Comparison of ENCODE assay signal across 15 cellular contexts in genomic region chr1:207396360-207396759, GRCh38. TPM values are rescaled to one million over a fixed set of nuclear protein-coding genes. Genes with fewer than 3 reads are reported as not detected.
DNase-seq lines count a peak whose midpoint lies in the region; ATAC-seq lines count a peak whose summit lies in the region.
"Had no signal": no experiment of that assay in that cellular context is flagged by ENCODE, and none has a peak within 500 bp of the region (broad histone marks: within the 10 kb centered on the region; RNA-seq: fewer than 3 reads in every experiment).

No MANE protein-coding gene starts in this region.

- intact Hi-C loops in naive thymus-derived CD4-positive, alpha-beta T cell (cut with micrococcal nuclease): loop anchor here in 1 of 2 donors (5.0 kb wide), 1 partner anchor 44 kb away; no protein-coding TSS in a partner anchor

- peaks cover 0 to 2% (median 0%) of the 10 kb centered on the region in 5 donors for H3K27me3 Mint-ChIP-seq in naive thymus-derived CD4-positive, alpha-beta T cell
- H3K27me3 Mint-ChIP-seq: IgD-negative memory B cell had no signal

- no peaks in the 10 kb centered on the region for H3K4me1 ChIP-seq in naive thymus-derived CD4-positive, alpha-beta T cell (ENCODE audit: control insufficient read depth in 2 of 2, insufficient read depth in 2 of 2, low read length in 2 of 2)
- H3K4me1 ChIP-seq: BLaER1 treated with 17β-estradiol and CSF1 and Interleukin-3, amounts not matched to agents 10 nM and 100 nM had no signal

- no peaks in the 10 kb centered on the region for H3K36me3 ChIP-seq in naive thymus-derived CD4-positive, alpha-beta T cell (ENCODE audit: control insufficient read depth in 2 of 3, insufficient read depth in 3 of 3, low read length in 3 of 3)
- H3K36me3 ChIP-seq: BLaER1 treated with 17β-estradiol and CSF1 and Interleukin-3, amounts not matched to agents 10 nM and 100 nM had no signal

- peak; percentile 9 for DNase-seq in NCI-H2171 treated with DMSO at 0.1 percent for 48 hours (lab: John Stamatoyannopoulos, UW)
- DNase-seq in NCI-H2171 (lab: John Stamatoyannopoulos, UW): no peak
- DNase-seq in NCI-H526 (lab: John Stamatoyannopoulos, UW): peak; percentile 77 to 85
- peak; percentile 53 for DNase-seq in left kidney (ENCODE audit: low read depth, low spot score)
- DNase-seq in effector CD8-positive, alpha-beta T cell (lab: John Stamatoyannopoulos, UW): no peak
- DNase-seq in naive thymus-derived CD4-positive, alpha-beta T cell: no peak
- DNase-seq in activated T-cell treated with anti-CD3 and anti-CD28 coated beads for 4 hours: no peak
- DNase-seq: ACHN; CD4-positive, CD25-positive, alpha-beta regulatory T cell; GF-D8 had no signal

- no peak overlapping the region for H3K4me3 Mint-ChIP-seq in naive thymus-derived CD4-positive, alpha-beta T cell
- H3K4me3 Mint-ChIP-seq: CD4-positive, CD25-positive, alpha-beta regulatory T cell; IgD-negative memory B cell had no signal

- H3K27me3 ChIP-seq in naive thymus-derived CD4-positive, alpha-beta T cell (ENCODE audit: control insufficient read depth in 2 of 2, insufficient read depth in 2 of 2, low read length in 2 of 2): no peaks in the 10 kb centered on the region
- H3K27me3 ChIP-seq: BLaER1 treated with 17β-estradiol and CSF1 and Interleukin-3, amounts not matched to agents 10 nM and 100 nM had no signal

- H3K4me1 Mint-ChIP-seq in naive thymus-derived CD4-positive, alpha-beta T cell: peaks cover 0 to 8% (median 0%) of the 10 kb centered on the region in 7 donors
- H3K4me1 Mint-ChIP-seq: CD4-positive, CD25-positive, alpha-beta regulatory T cell had no signal

- no peak for ATAC-seq in naive thymus-derived CD4-positive, alpha-beta T cell

- H3K27ac ChIP-seq in naive thymus-derived CD4-positive, alpha-beta T cell (ENCODE audit: low read depth, low read length): no peak overlapping the region
- H3K27ac ChIP-seq: BLaER1 treated with 17β-estradiol and CSF1 and Interleukin-3, amounts not matched to agents 10 nM and 100 nM; KMS-11 had no signal

- CTCF ChIA-PET in naive thymus-derived CD4-positive, alpha-beta T cell (lab: Charles Lee): interaction anchor here (0.7 kb wide), 1 partner anchor 802 kb away, joined by 4 read pairs; no protein-coding TSS in a partner anchor

- H3K9me3 ChIP-seq in naive thymus-derived CD4-positive, alpha-beta T cell (ENCODE audit: control insufficient read depth in 2 of 3, low read length in 3 of 3): no peaks in the 10 kb centered on the region

- POLR2A ChIA-PET in naive thymus-derived CD4-positive, alpha-beta T cell (lab: Charles Lee): interaction anchor here (0.7 kb wide), 1 partner anchor 9 kb away, joined by 3 read pairs; no protein-coding TSS in a partner anchor

- no peak overlapping the region for H3K27ac Mint-ChIP-seq in naive thymus-derived CD4-positive, alpha-beta T cell
- H3K27ac Mint-ChIP-seq: IgD-negative memory B cell had no signal

- H3K9me3 Mint-ChIP-seq in naive thymus-derived CD4-positive, alpha-beta T cell: peaks cover 0 to 8% (median 0%) of the 10 kb centered on the region in 11 donors
- H3K9me3 Mint-ChIP-seq: IgD-negative memory B cell had no signal

- peaks cover 0 to 11% (median 0%) of the 10 kb centered on the region in 5 donors for H3K36me3 Mint-ChIP-seq in naive thymus-derived CD4-positive, alpha-beta T cell
- H3K36me3 Mint-ChIP-seq: CD4-positive, CD25-positive, alpha-beta regulatory T cell had no signal

- no peak overlapping the region for H3K4me3 ChIP-seq in naive thymus-derived CD4-positive, alpha-beta T cell (ENCODE audit: low read length)
- H3K4me3 ChIP-seq: BLaER1 treated with 17β-estradiol and CSF1 and Interleukin-3, amounts not matched to agents 10 nM and 100 nM had no signal

RNA-seq across cellular contexts. Expression of gene CR2, which starts 57.8 kb away (rescaled TPM):
- total RNA-seq in naive thymus-derived CD4-positive, alpha-beta T cell: 10 to 100 TPM in 1 of 5 experiments, 1 to 10 TPM in 3, not detected in 1; 2.6 to 13.1 (median 3.4) TPM
- 10 to 100 TPM; 13.3 to 14.5 TPM for polyA plus RNA-seq in naive thymus-derived CD4-positive, alpha-beta T cell
- total RNA-seq: A172, HT1080 had no signal

Comparison
In these comparisons a context has a peak if more than half of its experiments do, and no peak if none do; other contexts are left out.
1. DNase-seq: peak in NCI-H2171 treated with DMSO at 0.1 percent for 48 hours (single experiment), NCI-H526 (2 of 2) and left kidney (single experiment); none in NCI-H2171 (single experiment), effector CD8-positive, alpha-beta T cell (single experiment), naive thymus-derived CD4-positive, alpha-beta T cell (0 of 9) and activated T-cell treated with anti-CD3 and anti-CD28 coated beads for 4 hours (single experiment).